In the genomic region with DNA sequence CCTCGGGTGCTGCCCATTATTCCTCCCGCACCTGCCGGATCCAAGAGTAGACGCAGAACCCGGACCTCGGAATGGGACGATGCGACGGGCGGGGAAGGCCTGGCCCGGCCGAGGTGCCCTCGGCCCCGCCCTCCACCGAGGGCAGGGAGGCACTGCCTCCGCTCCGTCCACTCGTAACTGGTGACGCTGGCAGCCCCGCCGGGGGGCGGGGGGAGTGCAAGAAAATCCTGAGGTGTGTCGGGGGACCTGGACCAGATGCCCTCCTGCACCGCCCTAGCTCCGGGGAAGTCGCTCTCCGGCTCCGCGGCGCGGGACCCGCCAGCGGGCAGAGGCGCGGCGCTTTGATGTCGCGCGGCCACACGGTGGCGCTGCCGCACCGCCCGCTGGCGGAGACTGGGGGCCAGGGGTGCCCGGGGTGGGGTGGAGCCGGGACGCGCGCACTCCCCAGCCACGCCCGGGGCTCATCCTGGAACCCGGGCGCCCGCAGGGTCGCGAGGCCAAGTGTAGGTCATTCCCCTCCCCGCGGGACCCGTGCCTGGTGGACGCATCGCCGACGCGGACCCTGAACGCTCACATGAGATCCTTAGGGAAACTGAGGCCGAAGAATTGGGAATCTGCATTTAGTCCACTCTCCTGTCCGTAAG, we compare ENCODE assay signal across 1 cellular context.
TF ChIP-seq lines count a peak whose summit lies in the region.

No MANE protein-coding gene starts in this region.

TF ChIP-seq in HepG2, 621 proteins besides CTCF, POLR2A, EP300 and RAD21 (continued from another document and continues in another):
- peak; percentile 61 to 78; a peak in 3 of 4 replicates for TF ChIP-seq HMGXB4 (CRISPR knock-in tag; IDR thresholded peaks at IDR 0.05; ENCODE audit: borderline replicate concordance in 1 of 2, low read depth in 1 of 2)
- no peak for TF ChIP-seq ZNF878 (CRISPR knock-in tag; IDR thresholded peaks at IDR 0.05)
- TF ChIP-seq SP1 (IDR thresholded peaks at IDR 0.05) = no peak
- no peak for TF ChIP-seq SP1 (CRISPR knock-in tag; IDR thresholded peaks at IDR 0.05)
- TF ChIP-seq, protein P1, sequence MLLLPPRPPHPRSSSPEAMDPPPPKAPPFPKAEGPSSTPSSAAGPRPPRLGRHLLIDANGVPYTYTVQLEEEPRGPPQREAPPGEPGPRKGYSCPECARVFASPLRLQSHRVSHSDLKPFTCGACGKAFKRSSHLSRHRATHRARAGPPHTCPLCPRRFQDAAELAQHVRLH (CRISPR knock-in tag; IDR thresholded peaks at IDR 0.05; ENCODE audit: borderline replicate concordance, low read depth) = no peak
- no peak for TF ChIP-seq ZNF510 (CRISPR knock-in tag; IDR thresholded peaks at IDR 0.05; ENCODE audit: low read depth)
- peak; percentile 28; the same call in 1 of the 2 replicates for TF ChIP-seq RBFOX2 (IDR thresholded peaks at IDR 0.05; ENCODE audit: low read depth, low read length)
- no peak for TF ChIP-seq ZNF431 (CRISPR knock-in tag; IDR thresholded peaks at IDR 0.05; ENCODE audit: borderline replicate concordance, low read depth)
- TF ChIP-seq GFI1 (CRISPR knock-in tag; IDR thresholded peaks at IDR 0.05; ENCODE audit: borderline replicate concordance) = no peak
- 0 out of 2 replicates have a peak, but pooled peaks have one; percentile 49 for TF ChIP-seq ZNF136 (CRISPR knock-in tag; IDR thresholded peaks at IDR 0.05; ENCODE audit: low read depth)
- TF ChIP-seq ZSCAN30 (CRISPR knock-in tag; IDR thresholded peaks at IDR 0.05) = no peak
- 0 out of 2 replicates have a peak, but pooled peaks have one; percentile 19 for TF ChIP-seq ZNF567 (CRISPR knock-in tag; IDR thresholded peaks at IDR 0.05; ENCODE audit: borderline replicate concordance)
- 0 out of 2 replicates have a peak, but pooled peaks have one; percentile 6 for TF ChIP-seq GATAD2A (CRISPR knock-in tag; IDR thresholded peaks at IDR 0.05)
- TF ChIP-seq ZNF530 (CRISPR knock-in tag; IDR thresholded peaks at IDR 0.05; ENCODE audit: low read depth) = no peak
- no peak for TF ChIP-seq ZNF124 (CRISPR knock-in tag; IDR thresholded peaks at IDR 0.05)
- TF ChIP-seq TOPORS (CRISPR knock-in tag; IDR thresholded peaks at IDR 0.05) = 0 out of 2 replicates have a peak, but pooled peaks have one; percentile 20
- TF ChIP-seq ZBTB33 (CRISPR knock-in tag; IDR thresholded peaks at IDR 0.05) = 0 out of 2 replicates have a peak, but pooled peaks have one; percentile 15
- no peak for TF ChIP-seq NPAS2 (CRISPR knock-in tag; IDR thresholded peaks at IDR 0.05; ENCODE audit: borderline replicate concordance)
- TF ChIP-seq NRL (CRISPR knock-in tag; IDR thresholded peaks at IDR 0.05; ENCODE audit: borderline replicate concordance) = 0 out of 2 replicates have a peak, but pooled peaks have one; percentile 41
- 0 out of 2 replicates have a peak, but pooled peaks have one; percentile 34 for TF ChIP-seq DR1 (CRISPR knock-in tag; IDR thresholded peaks at IDR 0.05)
- no peak for TF ChIP-seq ZNF281 (CRISPR knock-in tag; IDR thresholded peaks at IDR 0.05; ENCODE audit: borderline replicate concordance)
- TF ChIP-seq ZFX (CRISPR knock-in tag; IDR thresholded peaks at IDR 0.05; ENCODE audit: low read depth) = peak; percentile 64
- no peak for TF ChIP-seq THAP11 (CRISPR knock-in tag; IDR thresholded peaks at IDR 0.05)
- peak; percentile 91 for TF ChIP-seq STAG1 (CRISPR knock-in tag; IDR thresholded peaks at IDR 0.05)
- peak; percentile 49; the same call in 1 of the 2 replicates for TF ChIP-seq GZF1 (CRISPR knock-in tag; IDR thresholded peaks at IDR 0.05)
- no peak for TF ChIP-seq ZNF430 (CRISPR knock-in tag; IDR thresholded peaks at IDR 0.05)
- TF ChIP-seq, protein P2, sequence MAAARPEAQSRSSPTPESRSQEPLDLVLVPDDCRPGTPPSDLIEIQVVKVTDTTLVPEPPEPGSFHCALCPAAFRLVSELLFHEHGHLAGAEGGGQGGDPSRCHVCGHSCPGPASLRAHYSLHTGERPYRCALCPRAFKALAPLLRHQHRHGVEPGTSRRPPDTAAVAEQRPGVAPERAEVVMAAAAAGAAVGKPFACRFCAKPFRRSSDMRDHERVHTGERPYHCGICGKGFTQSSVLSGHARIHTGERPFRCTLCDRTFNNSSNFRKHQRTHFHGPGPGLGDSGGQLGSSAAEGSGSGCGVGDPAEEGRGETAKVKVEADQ (CRISPR knock-in tag; IDR thresholded peaks at IDR 0.05; ENCODE audit: borderline replicate concordance) = peak; percentile 44; the same call in 1 of the 2 replicates
- peak; percentile 47; the same call in 1 of the 2 replicates for TF ChIP-seq ZNF704 (CRISPR knock-in tag; IDR thresholded peaks at IDR 0.05; ENCODE audit: borderline replicate concordance)
- no peak for TF ChIP-seq ZNF558 (CRISPR knock-in tag; IDR thresholded peaks at IDR 0.05; ENCODE audit: borderline replicate concordance)
- TF ChIP-seq ZNF317 (CRISPR knock-in tag; IDR thresholded peaks at IDR 0.05) = peak; percentile 76; the same call in 1 of the 2 replicates
- no peak for TF ChIP-seq TARDBP (CRISPR knock-in tag; IDR thresholded peaks at IDR 0.05)
- peak; percentile 27 for TF ChIP-seq AGO2 (optimal IDR thresholded peaks at IDR 0.05; ENCODE audit: low read depth, low read length)
- no peak for TF ChIP-seq ZNF605 (CRISPR knock-in tag; IDR thresholded peaks at IDR 0.05)
- peak; percentile 20; the same call in 1 of the 2 replicates for TF ChIP-seq SAFB2 (CRISPR knock-in tag; IDR thresholded peaks at IDR 0.05; ENCODE audit: borderline replicate concordance, low read depth)
- 0 out of 2 replicates have a peak, but pooled peaks have one; percentile 14 for TF ChIP-seq ZIK1 (CRISPR knock-in tag; IDR thresholded peaks at IDR 0.05; ENCODE audit: borderline replicate concordance, low read depth)
- no peak for TF ChIP-seq ZSCAN9 (CRISPR knock-in tag; IDR thresholded peaks at IDR 0.05; ENCODE audit: borderline replicate concordance)
- no peak for TF ChIP-seq KLF9 (CRISPR knock-in tag; IDR thresholded peaks at IDR 0.05; ENCODE audit: low read depth)
- TF ChIP-seq, protein P3, sequence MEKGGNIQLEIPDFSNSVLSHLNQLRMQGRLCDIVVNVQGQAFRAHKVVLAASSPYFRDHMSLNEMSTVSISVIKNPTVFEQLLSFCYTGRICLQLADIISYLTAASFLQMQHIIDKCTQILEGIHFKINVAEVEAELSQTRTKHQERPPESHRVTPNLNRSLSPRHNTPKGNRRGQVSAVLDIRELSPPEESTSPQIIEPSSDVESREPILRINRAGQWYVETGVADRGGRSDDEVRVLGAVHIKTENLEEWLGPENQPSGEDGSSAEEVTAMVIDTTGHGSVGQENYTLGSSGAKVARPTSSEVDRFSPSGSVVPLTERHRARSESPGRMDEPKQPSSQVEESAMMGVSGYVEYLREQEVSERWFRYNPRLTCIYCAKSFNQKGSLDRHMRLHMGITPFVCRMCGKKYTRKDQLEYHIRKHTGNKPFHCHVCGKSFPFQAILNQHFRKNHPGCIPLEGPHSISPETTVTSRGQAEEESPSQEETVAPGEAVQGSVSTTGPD (CRISPR knock-in tag; IDR thresholded peaks at IDR 0.05) = no peak
- peak; percentile 57; the same call in 1 of the 2 replicates for TF ChIP-seq PHF8 (CRISPR knock-in tag; IDR thresholded peaks at IDR 0.05)
- peak; percentile 70; the same call in 1 of the 2 replicates for TF ChIP-seq ZNF710 (CRISPR knock-in tag; IDR thresholded peaks at IDR 0.05; ENCODE audit: borderline replicate concordance)
- TF ChIP-seq, protein P4, sequence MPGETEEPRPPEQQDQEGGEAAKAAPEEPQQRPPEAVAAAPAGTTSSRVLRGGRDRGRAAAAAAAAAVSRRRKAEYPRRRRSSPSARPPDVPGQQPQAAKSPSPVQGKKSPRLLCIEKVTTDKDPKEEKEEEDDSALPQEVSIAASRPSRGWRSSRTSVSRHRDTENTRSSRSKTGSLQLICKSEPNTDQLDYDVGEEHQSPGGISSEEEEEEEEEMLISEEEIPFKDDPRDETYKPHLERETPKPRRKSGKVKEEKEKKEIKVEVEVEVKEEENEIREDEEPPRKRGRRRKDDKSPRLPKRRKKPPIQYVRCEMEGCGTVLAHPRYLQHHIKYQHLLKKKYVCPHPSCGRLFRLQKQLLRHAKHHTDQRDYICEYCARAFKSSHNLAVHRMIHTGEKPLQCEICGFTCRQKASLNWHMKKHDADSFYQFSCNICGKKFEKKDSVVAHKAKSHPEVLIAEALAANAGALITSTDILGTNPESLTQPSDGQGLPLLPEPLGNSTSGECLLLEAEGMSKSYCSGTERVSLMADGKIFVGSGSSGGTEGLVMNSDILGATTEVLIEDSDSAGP (CRISPR knock-in tag; IDR thresholded peaks at IDR 0.05; ENCODE audit: borderline replicate concordance) = peak; percentile 56; the same call in 1 of the 2 replicates
- no peak for TF ChIP-seq EHMT2 (IDR thresholded peaks at IDR 0.05; ENCODE audit: borderline replicate concordance, low read depth, low read length)
- TF ChIP-seq, protein P5, sequence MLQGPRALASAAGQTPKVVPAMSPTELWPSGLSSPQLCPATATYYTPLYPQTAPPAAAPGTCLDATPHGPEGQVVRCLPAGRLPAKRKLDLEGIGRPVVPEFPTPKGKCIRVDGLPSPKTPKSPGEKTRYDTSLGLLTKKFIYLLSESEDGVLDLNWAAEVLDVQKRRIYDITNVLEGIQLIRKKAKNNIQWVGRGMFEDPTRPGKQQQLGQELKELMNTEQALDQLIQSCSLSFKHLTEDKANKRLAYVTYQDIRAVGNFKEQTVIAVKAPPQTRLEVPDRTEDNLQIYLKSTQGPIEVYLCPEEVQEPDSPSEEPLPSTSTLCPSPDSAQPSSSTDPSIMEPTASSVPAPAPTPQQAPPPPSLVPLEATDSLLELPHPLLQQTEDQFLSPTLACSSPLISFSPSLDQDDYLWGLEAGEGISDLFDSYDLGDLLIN (CRISPR knock-in tag; IDR thresholded peaks at IDR 0.05; ENCODE audit: borderline replicate concordance) = no peak
- TF ChIP-seq ZNF414 (CRISPR knock-in tag; IDR thresholded peaks at IDR 0.05) = no peak
